In genomic region chr1:21838359-21839157, GRCh38 we compare ENCODE assay signal across 34 cellular contexts. TPM values are rescaled to one million over a fixed set of nuclear protein-coding genes. Genes with fewer than 3 reads are reported as not detected.
"Had no signal": no experiment of that assay in that cellular context is flagged by ENCODE, and none has a peak within 500 bp of the region (broad histone marks: within the 10 kb centered on the region; RNA-seq: fewer than 3 reads in every experiment).

No MANE protein-coding gene starts in this region.

- FAIRE-seq: RCC 7860, TTC549 had no signal

- H3K4me1 ChIP-seq: ascending aorta, SJSA1 had no signal

- H3K4me3 Mint-ChIP-seq: activated CD4-positive, alpha-beta T cell treated with anti-CD3 and anti-CD28 coated beads for 36 hours; activated CD4-positive, alpha-beta T cell treated with anti-CD3 and anti-CD28 coated beads, Interleukin-2, amount 10 ng/mL, durations not matched to agents 7 days and 5 days; activated CD8-positive, alpha-beta T cell treated with anti-CD3 and anti-CD28 coated beads, Interleukin-2, amount 10 ng/mL, durations not matched to agents 7 days and 5 days; activated naive CD4-positive, alpha-beta T cell treated with anti-CD3 and anti-CD28 coated beads, Interleukin-2, amount 50 U/mL, for 24 hours; activated naive CD8-positive, alpha-beta T cell treated with anti-CD3 and anti-CD28 coated beads, Interleukin-2, amount 10 ng/mL, durations not matched to agents 7 days and 5 days; activated T-cell treated with anti-CD3 and anti-CD28 coated beads, Interleukin-2, amount 50 U/mL, for 24 hours; T-helper 1 cell treated with Interleukin-12 subunit alpha and Interleukin-12 subunit beta and Interleukin-4 antibody, amounts not matched to agents 30 μg/mL and 1 μg/mL, for 36 hours; T-helper 2 cell treated with Interferon-gamma antibody and Interleukin-4, amounts not matched to agents 5 μg/mL and 100 μg/mL, for 36 hours had no signal

- H2AFZ ChIP-seq: PC-9 had no signal

- H3K27me3 ChIP-seq: ascending aorta, cardiac muscle cell, SJSA1 had no signal

- H3K4me1 Mint-ChIP-seq: activated CD4-positive, alpha-beta T cell treated with anti-CD3 and anti-CD28 coated beads for 36 hours; activated CD4-positive, alpha-beta T cell treated with anti-CD3 and anti-CD28 coated beads, Interleukin-2, amount 10 ng/mL, durations not matched to agents 7 days and 5 days; activated naive CD4-positive, alpha-beta T cell treated with anti-CD3 and anti-CD28 coated beads, Interleukin-2, amount 50 U/mL, for 24 hours; activated naive CD8-positive, alpha-beta T cell treated with anti-CD3 and anti-CD28 coated beads, Interleukin-2, amount 10 ng/mL, durations not matched to agents 7 days and 5 days had no signal

- H3K27me3 Mint-ChIP-seq: activated CD4-positive, alpha-beta T cell treated with anti-CD3 and anti-CD28 coated beads for 36 hours; activated CD4-positive, alpha-beta T cell treated with anti-CD3 and anti-CD28 coated beads, Interleukin-2, amount 10 ng/mL, durations not matched to agents 7 days and 5 days; activated naive CD4-positive, alpha-beta T cell treated with anti-CD3 and anti-CD28 coated beads, Interleukin-2, amount 50 U/mL, for 24 hours; activated naive CD8-positive, alpha-beta T cell treated with anti-CD3 and anti-CD28 coated beads, Interleukin-2, amount 10 ng/mL, durations not matched to agents 7 days and 5 days; activated T-cell treated with anti-CD3 and anti-CD28 coated beads, Interleukin-2, amount 50 U/mL, for 24 hours had no signal

- H3K27ac ChIP-seq: ascending aorta, cardiac muscle cell, KMS-11, PC-9, RWPE1, SJSA1 had no signal

- H3K9me2 ChIP-seq: SK-N-SH had no signal

- H3K4me2 ChIP-seq: KMS-11, PC-9, SK-N-SH had no signal

- ATAC-seq: activated CD4-positive, alpha-beta T cell treated with anti-CD3 and anti-CD28 coated beads for 36 hours; activated CD4-positive, CD25-positive, alpha-beta regulatory T cell treated with anti-CD3 and anti-CD28 coated beads, Interleukin-2, amount 50 U/mL, for 24 hours; activated CD8-positive, alpha-beta T cell treated with anti-CD3 and anti-CD28 coated beads, Interleukin-2, amount 10 ng/mL, durations not matched to agents 7 days and 5 days had no signal

- H3K4me3 ChIP-seq: ascending aorta, cardiac muscle cell, PC-9, SJSA1 had no signal

- H3K9ac ChIP-seq: KMS-11, SK-N-SH had no signal

- H3K9me3 ChIP-seq: ascending aorta, SJSA1, SK-N-SH had no signal

- H3K9me3 Mint-ChIP-seq: activated naive CD4-positive, alpha-beta T cell treated with anti-CD3 and anti-CD28 coated beads, Interleukin-2, amount 50 U/mL, for 24 hours had no signal

- DNase-seq: activated CD4-positive, alpha-beta T cell treated with anti-CD3 and anti-CD28 coated beads for 36 hours; activated CD4-positive, alpha-beta T cell treated with anti-CD3 and anti-CD28 coated beads, Interleukin-2, amount 10 ng/mL, durations not matched to agents 7 days and 5 days; activated CD4-positive, alpha-beta T cell treated with anti-CD3 and anti-CD28 coated beads, Interleukin-2, amount 50 U/mL, for 48 hours; activated CD8-positive, alpha-beta T cell treated with anti-CD3 and anti-CD28 coated beads, Interleukin-2, amount 10 ng/mL, durations not matched to agents 7 days and 5 days; activated gamma-delta T cell; activated naive CD4-positive, alpha-beta T cell treated with Interleukin-2 at 50 U/mL for 16 hours; activated naive CD8-positive, alpha-beta T cell treated with anti-CD3 and anti-CD28 coated beads, Interleukin-2, amount 10 ng/mL, durations not matched to agents 7 days and 5 days; activated T-cell treated with anti-CD3 and anti-CD28 coated beads, Interleukin-2, amount 50 U/mL, for 24 hours; MM.1S; MV-4-11; NCI-H1092; NCI-H1436 treated with DMSO at 0.1 percent for 48 hours; NCI-H1694 treated with DMSO at 0.1 percent for 48 hours; NCI-H2029; NCI-H510A; NCI-H526; NCI-H748 treated with DMSO at 0.1 percent for 48 hours; NK-92 treated with Interleukin-12 subunit alpha and Interleukin-12 subunit beta, amount 100 ng/mL, for 24 hours; PC-9; SHP77 treated with DMSO at 0.1 percent for 48 hours; SK-N-SH had no signal

- H3K27ac Mint-ChIP-seq: activated CD4-positive, alpha-beta T cell treated with anti-CD3 and anti-CD28 coated beads for 36 hours; activated CD4-positive, alpha-beta T cell treated with anti-CD3 and anti-CD28 coated beads, Interleukin-2, amount 10 ng/mL, durations not matched to agents 7 days and 5 days; activated CD8-positive, alpha-beta T cell treated with anti-CD3 and anti-CD28 coated beads, Interleukin-2, amount 10 ng/mL, durations not matched to agents 7 days and 5 days; activated naive CD4-positive, alpha-beta T cell treated with anti-CD3 and anti-CD28 coated beads, Interleukin-2, amount 50 U/mL, for 24 hours; activated naive CD8-positive, alpha-beta T cell treated with anti-CD3 and anti-CD28 coated beads, Interleukin-2, amount 10 ng/mL, durations not matched to agents 7 days and 5 days; activated T-cell treated with anti-CD3 and anti-CD28 coated beads, Interleukin-2, amount 50 U/mL, for 24 hours; activated T-helper 2 cell treated with anti-CD3 and anti-CD28 coated beads, Interferon-gamma antibody, Interleukin-2, Interleukin-4, amounts not matched to agents 10 μg/mL and 5 μg/mL and 100 μg/mL, durations not matched to agents 14 hours and 24 hours and 36 hours; T-helper 1 cell treated with Interleukin-12 subunit alpha and Interleukin-12 subunit beta and Interleukin-4 antibody, amounts not matched to agents 30 μg/mL and 1 μg/mL, for 36 hours; T-helper 2 cell treated with Interferon-gamma antibody and Interleukin-4, amounts not matched to agents 5 μg/mL and 100 μg/mL, for 36 hours had no signal

RNA-seq across cellular contexts. Expression of gene LDLRAD2, which starts 26.5 kb away (rescaled TPM):
- total RNA-seq: activated CD4-positive, alpha-beta T cell treated with anti-CD3 and anti-CD28 coated beads, Interleukin-2, amount 10 ng/mL, durations not matched to agents 7 days and 5 days; activated CD8-positive, alpha-beta T cell treated with anti-CD3 and anti-CD28 coated beads, Interleukin-2, amount 10 ng/mL, durations not matched to agents 7 days and 5 days; activated T-helper 2 cell treated with anti-CD3 and anti-CD28 coated beads, Interferon-gamma antibody, Interleukin-2, Interleukin-4, amounts not matched to agents 10 μg/mL and 5 μg/mL and 100 μg/mL, durations not matched to agents 14 hours and 24 hours and 36 hours; ascending aorta; LHCN-M2; PC-9; SJSA1 had no signal
